ENCODE assay signal across 1 cellular context in genomic region chr1:6426972-6427350, GRCh38.
TF ChIP-seq lines count a peak whose summit lies in the region.

No MANE protein-coding gene starts in this region.

TF ChIP-seq in K562, 482 proteins besides CTCF, POLR2A, EP300 and RAD21:
- TF ChIP-seq FOXK1 (CRISPR knock-in tag; IDR thresholded peaks at IDR 0.05; ENCODE audit: borderline replicate concordance) (no peak), ZNF12 (CRISPR knock-in tag; IDR thresholded peaks at IDR 0.05) (0 out of 2 replicates have a peak, but pooled peaks have one; percentile 23), ZNF354B (CRISPR knock-in tag; IDR thresholded peaks at IDR 0.05) (no peak), TRIM24 (IDR thresholded peaks at IDR 0.05) (no peak), DIDO1 (tag; IDR thresholded peaks at IDR 0.05; ENCODE audit: low read depth) (no peak)
- TF ChIP-seq, protein P1, sequence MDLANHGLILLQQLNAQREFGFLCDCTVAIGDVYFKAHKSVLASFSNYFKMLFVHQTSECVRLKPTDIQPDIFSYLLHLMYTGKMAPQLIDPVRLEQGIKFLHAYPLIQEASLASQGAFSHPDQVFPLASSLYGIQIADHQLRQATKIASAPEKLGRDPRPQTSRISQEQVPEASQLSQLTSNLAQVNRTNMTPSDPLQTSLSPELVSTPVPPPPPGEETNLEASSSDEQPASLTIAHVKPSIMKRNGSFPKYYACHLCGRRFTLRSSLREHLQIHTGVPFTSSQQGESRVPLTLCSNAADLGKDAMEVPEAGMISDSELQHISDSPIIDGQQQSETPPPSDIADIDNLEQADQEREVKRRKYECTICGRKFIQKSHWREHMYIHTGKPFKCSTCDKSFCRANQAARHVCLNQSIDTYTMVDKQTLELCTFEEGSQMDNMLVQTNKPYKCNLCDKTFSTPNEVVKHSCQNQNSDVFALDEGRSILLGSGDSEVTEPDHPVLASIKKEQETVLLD (IDR thresholded peaks at IDR 0.05) = no peak
TF ChIP-seq in K562: peak in this region for 1.
